19 cellular contexts compared by ENCODE assay signal in the genomic region with DNA sequence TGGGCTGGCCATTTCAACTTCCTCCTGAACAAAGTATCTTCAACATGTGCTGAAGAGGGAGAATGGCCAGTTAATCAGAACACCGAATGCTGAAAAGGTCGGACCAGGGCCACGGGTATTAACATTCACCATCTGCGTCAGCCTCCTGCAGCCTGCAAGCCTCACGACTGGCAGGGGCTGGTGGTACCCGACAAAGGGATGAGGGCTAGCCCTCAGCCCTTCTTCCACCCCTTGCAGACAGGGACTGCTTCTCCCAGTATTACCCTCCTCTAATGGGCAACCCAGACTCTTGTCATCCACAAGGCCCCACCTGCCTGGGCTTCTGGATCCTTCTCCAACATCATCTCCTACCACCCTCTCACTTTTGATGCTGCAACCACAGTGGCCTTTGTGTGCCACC.
"Had no signal": no experiment of that assay in that cellular context is flagged by ENCODE, and none has a peak within 500 bp of the region (broad histone marks: within the 10 kb centered on the region; RNA-seq: fewer than 3 reads in every experiment).

No MANE protein-coding gene starts in this region.

- H2AFZ ChIP-seq: PC-9 had no signal

- FAIRE-seq: K562, TTC549 had no signal

- H3K36me3 ChIP-seq: brain microvascular endothelial cell had no signal

- H3K4me3 ChIP-seq: K562, PC-9 had no signal

- H3K4me2 ChIP-seq: PC-9 had no signal

- H3K27ac ChIP-seq: brain microvascular endothelial cell, PC-9 had no signal

- ATAC-seq: activated T-cell treated with anti-CD3 and anti-CD28 coated beads, Interleukin-2, amount 50 U/mL, for 4 hours; K562 had no signal

- DNase-seq: activated CD4-positive, alpha-beta memory T cell treated with anti-CD3 and anti-CD28 coated beads for 36 hours; activated CD4-positive, alpha-beta T cell treated with anti-CD3 and anti-CD28 coated beads, Interleukin-2, amount 10 ng/mL, durations not matched to agents 7 days and 5 days; activated CD4-positive, CD25-positive, alpha-beta regulatory T cell; activated CD8-positive, alpha-beta memory T cell treated with anti-CD3 and anti-CD28 coated beads for 24 hours; activated gamma-delta T cell; activated T-cell treated with anti-CD3 and anti-CD28 coated beads, Interleukin-2, amount 50 U/mL, for 4 hours; brain microvascular endothelial cell; Karpas-422; MM.1S; NCI-H1105; NCI-H1436 treated with DMSO at 0.1 percent for 48 hours; NCI-H187; NCI-H2081 treated with DMSO at 0.1 percent for 48 hours; NCI-H446; PC-9; SHP77 treated with DMSO at 0.1 percent for 48 hours; T1000 had no signal
